ENCODE assay signal across 22 cellular contexts in genomic region chr15:68103603-68104002, GRCh38. TPM values are rescaled to one million over a fixed set of nuclear protein-coding genes. Genes with fewer than 3 reads are reported as not detected.
DNase-seq lines count a peak whose midpoint lies in the region; ATAC-seq, FAIRE-seq and TF ChIP-seq lines count a peak whose summit lies in the region.
"Had no signal": no experiment of that assay in that cellular context is flagged by ENCODE, and none has a peak within 500 bp of the region (broad histone marks: within the 10 kb centered on the region; RNA-seq: fewer than 3 reads in every experiment).

No MANE protein-coding gene starts in this region.

- no peak overlapping the region for H3K4me3 Mint-ChIP-seq in endodermal cell
- H3K4me3 Mint-ChIP-seq: B cell; CD4-positive, CD25-positive, alpha-beta regulatory T cell; CD8-positive, alpha-beta T cell; H9; HFFc6 had no signal

- H3K9me2 ChIP-seq in SK-N-SH, result no peaks in the 10 kb centered on the region

- H3K27me3 ChIP-seq in SK-N-SH (ENCODE audit: insufficient read depth) (no peaks in the 10 kb centered on the region), GM12878 (replicated peaks in 1 of 2; ENCODE audit: control insufficient read depth in 2 of 2, insufficient read depth in 2 of 2, low read length in 1 of 2) (no peaks in the 10 kb centered on the region), endodermal cell (ENCODE audit: control insufficient read depth, insufficient read depth, low read length, poor library complexity, severe bottlenecking) (no peaks in the 10 kb centered on the region), gastroesophageal sphincter (no peaks in the 10 kb centered on the region)
- H3K27me3 ChIP-seq: BLaER1 had no signal

- H2AFZ ChIP-seq in SK-N-SH (ENCODE audit: low read depth) (no peak overlapping the region), GM12878 (ENCODE audit: control insufficient read depth, low read depth, low read length) (no peak overlapping the region)
- H2AFZ ChIP-seq: GM23248 had no signal

- H3K27ac ChIP-seq in SK-N-SH (ENCODE audit: low read depth in 2 of 2, low read length in 1 of 2) (no peak overlapping the region), GM12878 (ENCODE audit: control insufficient read depth, insufficient read depth) (no peak overlapping the region), endodermal cell (ENCODE audit: low read depth, low read length) (no peak overlapping the region), gastroesophageal sphincter (no peak overlapping the region)
- H3K27ac ChIP-seq: 22Rv1, BLaER1, C4-2B, GM23248 had no signal

- CTCF ChIA-PET in SK-N-SH (lab: Yijun Ruan, JAX), result no interaction called here
- CTCF ChIA-PET in GM12878 (lab: Yijun Ruan, JAX), result interaction anchor here (1.2 kb wide), 1 partner anchor 10 kb away, joined by 4 read pairs; no protein-coding TSS in a partner anchor

- TF ChIP-seq POLR2A in GM12878 (IDR thresholded peaks at IDR 0.05; ENCODE audit: low read depth, low read length) (no peak), gastroesophageal sphincter (IDR thresholded peaks at IDR 0.05) (no peak)

- H3K4me3 ChIP-seq in SK-N-SH (ENCODE audit: low read depth in 2 of 2, low read length in 1 of 2) (no peak overlapping the region), GM12878 (no peak overlapping the region), endodermal cell (ENCODE audit: low read length) (peak overlapping the region; percentile 37), gastroesophageal sphincter (no peak overlapping the region)
- H3K4me3 ChIP-seq: BLaER1, GM23248 had no signal

- no TSS peak for BruUV-seq in GM12878 (replicated peaks; lab: Mats Ljungman, UMichigan)

- TF ChIP-seq EP300 in SK-N-SH (IDR thresholded peaks at IDR 0.05; ENCODE audit: borderline replicate concordance in 1 of 2, low read depth in 1 of 2, low read length in 1 of 2), result no peak
- no peak for TF ChIP-seq EP300 in GM12878 (IDR thresholded peaks at IDR 0.05; ENCODE audit: borderline replicate concordance in 1 of 2, control insufficient read depth in 1 of 2, low read depth in 2 of 2, low read length in 2 of 2)
- no peak for TF ChIP-seq EP300 in gastroesophageal sphincter (IDR thresholded peaks at IDR 0.05)

- in situ Hi-C loops in GM12878 (cut with MboI), result no loop called here

- H3K9me3 ChIP-seq in SK-N-SH (no peaks in the 10 kb centered on the region), GM12878 (replicated peaks; ENCODE audit: control insufficient read depth, insufficient read depth, low read length) (peaks cover 6% of the 10 kb centered on the region; the same call in 2 of the 3 replicates), endodermal cell (ENCODE audit: control insufficient read depth, low read length) (peaks cover 18% of the 10 kb centered on the region), gastroesophageal sphincter (no peaks in the 10 kb centered on the region)
- H3K9me3 ChIP-seq: Caco-2 had no signal

- POLR2A ChIA-PET in SK-N-SH (lab: Yijun Ruan, JAX), result no interaction called here
- POLR2A ChIA-PET in GM12878 (lab: Charles Lee), result no interaction called here

- TF ChIP-seq CTCF in SK-N-SH (IDR thresholded peaks at IDR 0.05), result no peak
- no peak for TF ChIP-seq CTCF in GM12878 (IDR thresholded peaks at IDR 0.05 in 2 of 3, conservative IDR thresholded peaks at IDR 0.05 in 1 of 3; ENCODE audit: control insufficient read depth in 2 of 3, extremely low read depth in 1 of 3, insufficient read depth in 1 of 3, low read depth in 3 of 3, low read length in 3 of 3)
- TF ChIP-seq CTCF in endodermal cell (conservative IDR thresholded peaks at IDR 0.05), result no peak
- no peak for TF ChIP-seq CTCF in gastroesophageal sphincter (IDR thresholded peaks at IDR 0.05)

- no peak overlapping the region for H3K4me2 ChIP-seq in SK-N-SH
- H3K4me2 ChIP-seq in GM12878 (ENCODE audit: control insufficient read depth, insufficient read depth), result no peak overlapping the region
- H3K4me2 ChIP-seq: BLaER1 had no signal

- RAD21 ChIA-PET in GM12878 (lab: Charles Lee; ENCODE audit: unreplicated experiment), result no interaction called here

- H3K4me1 ChIP-seq in SK-N-SH (ENCODE audit: control insufficient read depth in 1 of 2, insufficient read depth in 2 of 2, low read depth in 1 of 2, low read length in 1 of 2) (peaks cover 0 to 8% of the 10 kb centered on the region in 2 experiments; a peak in 1 of 4 replicates), GM12878 (ENCODE audit: control insufficient read depth, insufficient read depth, low read length) (peaks cover 18% of the 10 kb centered on the region), endodermal cell (ENCODE audit: control insufficient read depth, insufficient read depth, low read length) (peaks cover 10% of the 10 kb centered on the region), gastroesophageal sphincter (peaks cover 0 to 30% (median 6%) of the 10 kb centered on the region in 3 donors)

- H3K9me3 Mint-ChIP-seq in endodermal cell, result peaks cover 18% of the 10 kb centered on the region
- H3K9me3 Mint-ChIP-seq: HFFc6 had no signal

- 95% methylated on average over 6 of the region's 6 CpGs for WGBS in SK-N-SH (ENCODE audit: low lambda C conversion rate)
- 92% methylated on average over 6 of the region's 6 CpGs for WGBS in GM12878 (ENCODE audit: insufficient coverage, insufficient replicate concordance, low lambda C conversion rate, missing lambda C conversion rate)
- 92 to 100% methylated on average over 1 to 6 of the region's 6 CpGs for WGBS in endodermal cell (ENCODE audit: insufficient coverage in 1 of 2, insufficient read length in 1 of 2), 2 experiments
- WGBS in gastroesophageal sphincter (ENCODE audit: low coverage in 1 of 2), 2 donors, result 96 to 100% methylated on average over 5 to 6 of the region's 6 CpGs

- peaks cover 45% of the 10 kb centered on the region for H3K36me3 Mint-ChIP-seq in endodermal cell (ENCODE audit: low read depth)

- H3K9ac ChIP-seq in SK-N-SH (no peak overlapping the region), GM12878 (ENCODE audit: control insufficient read depth, insufficient read depth, low read length) (no peak overlapping the region), endodermal cell (ENCODE audit: extremely low read depth, low read length, poor library complexity, severe bottlenecking) (no peak overlapping the region)
- H3K9ac ChIP-seq: BLaER1, GM23248 had no signal

- H3K4me1 Mint-ChIP-seq in endodermal cell, result peaks cover 17% of the 10 kb centered on the region

- no peak for FAIRE-seq in GM12878 (lab: Jason Lieb, UNC)
- FAIRE-seq: A204.1, G401.6 had no signal

- no peak overlapping the region for H3K27ac Mint-ChIP-seq in endodermal cell
- H3K27ac Mint-ChIP-seq: B cell; CD8-positive, alpha-beta T cell; H9; HFFc6 had no signal

- SMC1A ChIA-PET in GM12878 (lab: Charles Lee; ENCODE audit: uncharacterized antibody, unreplicated experiment), result interaction anchor here (1.0 to 2.0 kb wide), 4 partner anchors 9 to 49 kb away, joined by 3 to 9 read pairs (median 3); no protein-coding TSS in a partner anchor

- H3K27me3 Mint-ChIP-seq in endodermal cell (ENCODE audit: insufficient read depth), result no peaks in the 10 kb centered on the region
- H3K27me3 Mint-ChIP-seq: B cell had no signal

- no peaks in the 10 kb centered on the region for H3F3A ChIP-seq in SK-N-SH (replicated peaks; ENCODE audit: insufficient read depth)

- ATAC-seq in SK-N-SH treated with all-trans-retinoic acid at 6 μM for 48 hours, result no peak
- no peak for ATAC-seq in GM12878
- no peak for ATAC-seq in gastroesophageal sphincter
- ATAC-seq: CD8-positive, alpha-beta T cell; HCT116 had no signal

- TF ChIP-seq RAD21 in SK-N-SH (IDR thresholded peaks at IDR 0.05; ENCODE audit: low read length) (no peak), GM12878 (IDR thresholded peaks at IDR 0.05; ENCODE audit: insufficient read depth, low read depth, low read length) (no peak)

- intact Hi-C loops in GM12878 (cut with micrococcal nuclease; ENCODE audit: unreplicated experiment), result no loop called here

- no peak for DNase-seq in SK-N-SH
- DNase-seq in GM12878 (ENCODE audit: low read depth, low spot score), result no peak
- DNase-seq in endodermal cell, result no peak
- no peak for DNase-seq in germinal center (ENCODE audit: low spot score)
- DNase-seq in NCI-H1694 (lab: John Stamatoyannopoulos, UW), result no peak
- DNase-seq: Caco-2; CD4-positive, CD25-positive, alpha-beta regulatory T cell; CD8-positive, alpha-beta T cell; DMS153; DND-41; GM23248; H9; HFFc6 had no signal

- H3K36me3 ChIP-seq in SK-N-SH (replicated peaks in 1 of 2; ENCODE audit: control insufficient read depth in 1 of 2, insufficient read depth in 2 of 2, low read length in 1 of 2), result peaks cover 3 to 29% of the 10 kb centered on the region in 2 experiments
- H3K36me3 ChIP-seq in GM12878 (ENCODE audit: control insufficient read depth in 2 of 2, insufficient read depth in 2 of 2, low read length in 1 of 2), result peaks cover 2 to 8% of the 10 kb centered on the region in 2 experiments
- H3K36me3 ChIP-seq in endodermal cell (ENCODE audit: control insufficient read depth, insufficient read depth, low read length), result peaks cover 18% of the 10 kb centered on the region
- peaks cover 0 to 15% of the 10 kb centered on the region in 2 donors for H3K36me3 ChIP-seq in gastroesophageal sphincter

- H4K20me1 ChIP-seq in SK-N-SH (ENCODE audit: insufficient read depth), result peaks cover 7% of the 10 kb centered on the region; the same call in 1 of the 2 replicates
- H4K20me1 ChIP-seq in GM12878 (ENCODE audit: control insufficient read depth, insufficient read depth), result no peaks in the 10 kb centered on the region

- H3K79me2 ChIP-seq in SK-N-SH (ENCODE audit: insufficient read depth) (peaks cover 86% of the 10 kb centered on the region), GM12878 (ENCODE audit: control insufficient read depth, insufficient read depth, low read length) (peaks cover 88% of the 10 kb centered on the region)

RNA-seq across cellular contexts. Expression of gene PIAS1, which starts 49.5 kb away (rescaled TPM):
- polyA plus RNA-seq in SK-N-SH (2012; rRNA removed), result 9.0 and 9.8 TPM in 2 replicates
- 7.7 and 8.8 TPM in 2 replicates for polyA plus RNA-seq in SK-N-SH (2012; cell fraction: cytosol; rRNA removed)
- 30.9 and 32.1 TPM in 2 replicates for polyA plus RNA-seq in SK-N-SH (2012; cell fraction: nucleus; rRNA removed)
- total RNA-seq in GM12878 (2013; cell fraction: nucleolus; rRNA removed), result 530 and 583 TPM in 2 replicates
- total RNA-seq in GM12878 (2014; rRNA removed), result 39.0 and 39.1 TPM in 2 replicates
- 32.3 and 37.9 TPM in 2 replicates for total RNA-seq in GM12878 (2014; rRNA removed; fragmentation: Illumina TruSeq; extraction: Trizol)
- 34.8 and 35.0 TPM in 2 replicates for total RNA-seq in GM12878 (2021)
- 50.6 TPM for polyA plus RNA-seq in GM12878 (2011; ENCODE audit: low read depth)
- polyA plus RNA-seq in GM12878 (2011; rRNA removed), result 94.6 and 96.3 TPM in 2 replicates
- polyA plus RNA-seq in GM12878 (2011; cell fraction: cytosol; rRNA removed), result 76.3 and 82.8 TPM in 2 replicates
- 118 and 121 TPM in 2 replicates for polyA plus RNA-seq in GM12878 (2011; cell fraction: nucleus; rRNA removed)
- polyA plus RNA-seq in GM12878 (2012), result 29.4 and 31.0 TPM in 2 replicates
- 62.4 and 74.5 TPM in 2 replicates for polyA plus RNA-seq in GM12878 (2014; fragmentation: Illumina TruSeq; extraction: Trizol)
- 10 to 100 TPM; 20.2 to 22.2 TPM for polyA plus RNA-seq in GM12878 (2014; fragmentation: Nextera tagmentation; extraction: Ambion mirVana)
- polyA plus RNA-seq in GM12878 (2014; rRNA removed), result 24.8 and 27.1 TPM in 2 replicates
- 10 to 100 TPM; 60.6 to 61.4 TPM for polyA plus RNA-seq in GM12878 (2016; fragmentation: Nextera tagmentation; extraction: Ambion mirVana)
- polyA minus RNA-seq in GM12878 (2011; rRNA and poly(A)+ RNA removed), result 141 and 178 TPM in 2 replicates
- polyA minus RNA-seq in GM12878 (2011; cell fraction: cytosol; rRNA and poly(A)+ RNA removed), result 34.2 and 39.8 TPM in 2 replicates
- polyA minus RNA-seq in GM12878 (2011; cell fraction: nucleus; rRNA and poly(A)+ RNA removed), result 146 and 188 TPM in 2 replicates
- total RNA-seq in endodermal cell, result 10 to 100 TPM; 38.0 to 40.1 TPM
- 50.4 TPM for polyA plus RNA-seq in endodermal cell (2013, experiment 1 of 2)
- polyA plus RNA-seq in endodermal cell (2013, experiment 2 of 2), result 42.8 TPM
- total RNA-seq in gastroesophageal sphincter, result 100 to 1,000 TPM in 1 of 4 donors, 10 to 100 TPM in 3; 26.6 to 101 (median 48.9) TPM
